Comparison of ENCODE assay signal across 1 cellular context in the genomic region with DNA sequence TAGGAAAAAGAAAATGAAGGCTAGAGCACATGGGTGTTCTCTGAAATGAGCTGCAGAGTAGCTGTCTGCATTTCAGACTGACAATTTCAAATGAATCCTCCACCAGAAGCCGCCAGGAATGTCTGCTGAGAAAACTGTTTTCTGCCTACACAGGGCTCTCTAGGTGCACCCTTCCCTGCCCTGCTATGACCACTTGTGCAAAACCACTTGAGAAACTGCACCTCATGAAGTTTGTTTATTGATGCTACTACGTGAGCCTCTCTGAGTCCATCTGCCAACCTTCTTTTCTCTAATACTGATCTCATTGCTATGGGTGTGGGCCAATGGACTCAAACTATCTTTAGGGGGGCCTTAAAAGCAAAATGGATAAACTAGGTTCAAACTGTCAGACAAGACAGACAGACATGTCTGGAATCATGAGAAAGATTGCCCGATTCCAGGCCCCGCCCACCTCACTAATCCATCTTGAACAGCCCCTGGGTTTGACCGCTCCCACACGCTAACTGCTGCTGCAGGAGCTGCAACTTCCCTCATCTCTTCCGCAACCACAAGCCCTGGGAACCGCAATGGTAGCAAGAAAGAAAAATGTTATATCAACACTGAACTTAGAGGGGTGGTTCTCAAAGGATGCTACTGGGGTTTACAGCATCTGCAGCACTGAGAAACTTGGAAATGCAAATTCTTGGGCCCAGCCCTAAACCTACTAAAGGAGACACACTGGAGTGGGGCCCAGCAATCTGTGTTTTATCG.
TF ChIP-seq lines count a peak whose summit lies in the region.

No MANE protein-coding gene starts in this region.

TF ChIP-seq in K562, 482 proteins besides CTCF, POLR2A, EP300 and RAD21 (continued from another document and continues in another):
- TF ChIP-seq, protein P1, sequence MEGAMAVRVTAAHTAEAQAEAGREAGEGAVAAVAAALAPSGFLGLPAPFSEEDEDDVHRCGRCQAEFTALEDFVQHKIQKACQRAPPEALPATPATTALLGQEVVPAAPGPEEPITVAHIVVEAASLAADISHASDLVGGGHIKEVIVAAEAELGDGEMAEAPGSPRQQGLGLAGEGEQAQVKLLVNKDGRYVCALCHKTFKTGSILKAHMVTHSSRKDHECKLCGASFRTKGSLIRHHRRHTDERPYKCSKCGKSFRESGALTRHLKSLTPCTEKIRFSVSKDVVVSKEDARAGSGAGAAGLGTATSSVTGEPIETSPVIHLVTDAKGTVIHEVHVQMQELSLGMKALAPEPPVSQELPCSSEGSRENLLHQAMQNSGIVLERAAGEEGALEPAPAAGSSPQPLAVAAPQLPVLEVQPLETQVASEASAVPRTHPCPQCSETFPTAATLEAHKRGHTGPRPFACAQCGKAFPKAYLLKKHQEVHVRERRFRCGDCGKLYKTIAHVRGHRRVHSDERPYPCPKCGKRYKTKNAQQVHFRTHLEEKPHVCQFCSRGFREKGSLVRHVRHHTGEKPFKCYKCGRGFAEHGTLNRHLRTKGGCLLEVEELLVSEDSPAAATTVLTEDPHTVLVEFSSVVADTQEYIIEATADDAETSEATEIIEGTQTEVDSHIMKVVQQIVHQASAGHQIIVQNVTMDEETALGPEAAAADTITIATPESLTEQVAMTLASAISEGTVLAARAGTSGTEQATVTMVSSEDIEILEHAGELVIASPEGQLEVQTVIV (CRISPR knock-in tag; IDR thresholded peaks at IDR 0.05; ENCODE audit: borderline replicate concordance) = no peak
- TF ChIP-seq, protein P2, sequence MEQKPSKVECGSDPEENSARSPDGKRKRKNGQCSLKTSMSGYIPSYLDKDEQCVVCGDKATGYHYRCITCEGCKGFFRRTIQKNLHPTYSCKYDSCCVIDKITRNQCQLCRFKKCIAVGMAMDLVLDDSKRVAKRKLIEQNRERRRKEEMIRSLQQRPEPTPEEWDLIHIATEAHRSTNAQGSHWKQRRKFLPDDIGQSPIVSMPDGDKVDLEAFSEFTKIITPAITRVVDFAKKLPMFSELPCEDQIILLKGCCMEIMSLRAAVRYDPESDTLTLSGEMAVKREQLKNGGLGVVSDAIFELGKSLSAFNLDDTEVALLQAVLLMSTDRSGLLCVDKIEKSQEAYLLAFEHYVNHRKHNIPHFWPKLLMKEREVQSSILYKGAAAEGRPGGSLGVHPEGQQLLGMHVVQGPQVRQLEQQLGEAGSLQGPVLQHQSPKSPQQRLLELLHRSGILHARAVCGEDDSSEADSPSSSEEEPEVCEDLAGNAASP (IDR thresholded peaks at IDR 0.05) = no peak
- TF ChIP-seq POU5F1 (IDR thresholded peaks at IDR 0.05; ENCODE audit: borderline replicate concordance, low read depth, low read length, partially characterized antibody) (no peak), RBM39 (optimal IDR thresholded peaks at IDR 0.05; ENCODE audit: low read depth, low read length) (no peak), POLR2H (tag; IDR thresholded peaks at IDR 0.05; ENCODE audit: low read depth) (no peak), ZNF668 (CRISPR knock-in tag; IDR thresholded peaks at IDR 0.05) (no peak), ARID1B (IDR thresholded peaks at IDR 0.05) (peak; percentile 86), CBX2 (IDR thresholded peaks at IDR 0.05; ENCODE audit: insufficient read depth, low read length, poor library complexity, severe bottlenecking) (no peak), PCBP2 (IDR thresholded peaks at IDR 0.05; ENCODE audit: low read depth, low read length, poor library complexity, severe bottlenecking) (no peak), ETS2 (tag; IDR thresholded peaks at IDR 0.05; ENCODE audit: borderline replicate concordance, poor library complexity, severe bottlenecking) (no peak), TARDBP (IDR thresholded peaks at IDR 0.05) (no peak), TAF15 (IDR thresholded peaks at IDR 0.05; ENCODE audit: low read depth, low read length) (no peak), CTBP1 (IDR thresholded peaks at IDR 0.05; ENCODE audit: borderline replicate concordance) (peak; percentile 63; the same call in 1 of the 2 replicates), SNIP1 (IDR thresholded peaks at IDR 0.05; ENCODE audit: low read depth) (no peak), FOXA1 (IDR thresholded peaks at IDR 0.05; ENCODE audit: borderline replicate concordance) (no peak), ATF1 (CRISPR knock-in tag; IDR thresholded peaks at IDR 0.05) (no peak), ATF1 (tag; IDR thresholded peaks at IDR 0.05) (no peak), KHSRP (IDR thresholded peaks at IDR 0.05) (no peak), ZNF764 (CRISPR knock-in tag; IDR thresholded peaks at IDR 0.05; ENCODE audit: low read depth) (no peak)
- TF ChIP-seq, protein P3, sequence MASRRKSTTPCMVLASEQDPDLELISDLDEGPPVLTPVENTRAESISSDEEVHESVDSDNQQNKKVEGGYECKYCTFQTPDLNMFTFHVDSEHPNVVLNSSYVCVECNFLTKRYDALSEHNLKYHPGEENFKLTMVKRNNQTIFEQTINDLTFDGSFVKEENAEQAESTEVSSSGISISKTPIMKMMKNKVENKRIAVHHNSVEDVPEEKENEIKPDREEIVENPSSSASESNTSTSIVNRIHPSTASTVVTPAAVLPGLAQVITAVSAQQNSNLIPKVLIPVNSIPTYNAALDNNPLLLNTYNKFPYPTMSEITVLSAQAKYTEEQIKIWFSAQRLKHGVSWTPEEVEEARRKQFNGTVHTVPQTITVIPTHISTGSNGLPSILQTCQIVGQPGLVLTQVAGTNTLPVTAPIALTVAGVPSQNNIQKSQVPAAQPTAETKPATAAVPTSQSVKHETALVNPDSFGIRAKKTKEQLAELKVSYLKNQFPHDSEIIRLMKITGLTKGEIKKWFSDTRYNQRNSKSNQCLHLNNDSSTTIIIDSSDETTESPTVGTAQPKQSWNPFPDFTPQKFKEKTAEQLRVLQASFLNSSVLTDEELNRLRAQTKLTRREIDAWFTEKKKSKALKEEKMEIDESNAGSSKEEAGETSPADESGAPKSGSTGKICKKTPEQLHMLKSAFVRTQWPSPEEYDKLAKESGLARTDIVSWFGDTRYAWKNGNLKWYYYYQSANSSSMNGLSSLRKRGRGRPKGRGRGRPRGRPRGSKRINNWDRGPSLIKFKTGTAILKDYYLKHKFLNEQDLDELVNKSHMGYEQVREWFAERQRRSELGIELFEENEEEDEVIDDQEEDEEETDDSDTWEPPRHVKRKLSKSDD (conservative IDR thresholded peaks at IDR 0.05; ENCODE audit: low read length) = no peak
- TF ChIP-seq, protein P4, sequence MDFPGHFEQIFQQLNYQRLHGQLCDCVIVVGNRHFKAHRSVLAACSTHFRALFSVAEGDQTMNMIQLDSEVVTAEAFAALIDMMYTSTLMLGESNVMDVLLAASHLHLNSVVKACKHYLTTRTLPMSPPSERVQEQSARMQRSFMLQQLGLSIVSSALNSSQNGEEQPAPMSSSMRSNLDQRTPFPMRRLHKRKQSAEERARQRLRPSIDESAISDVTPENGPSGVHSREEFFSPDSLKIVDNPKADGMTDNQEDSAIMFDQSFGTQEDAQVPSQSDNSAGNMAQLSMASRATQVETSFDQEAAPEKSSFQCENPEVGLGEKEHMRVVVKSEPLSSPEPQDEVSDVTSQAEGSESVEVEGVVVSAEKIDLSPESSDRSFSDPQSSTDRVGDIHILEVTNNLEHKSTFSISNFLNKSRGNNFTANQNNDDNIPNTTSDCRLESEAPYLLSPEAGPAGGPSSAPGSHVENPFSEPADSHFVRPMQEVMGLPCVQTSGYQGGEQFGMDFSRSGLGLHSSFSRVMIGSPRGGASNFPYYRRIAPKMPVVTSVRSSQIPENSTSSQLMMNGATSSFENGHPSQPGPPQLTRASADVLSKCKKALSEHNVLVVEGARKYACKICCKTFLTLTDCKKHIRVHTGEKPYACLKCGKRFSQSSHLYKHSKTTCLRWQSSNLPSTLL (IDR thresholded peaks at IDR 0.05) = no peak
- TF ChIP-seq, protein P5, sequence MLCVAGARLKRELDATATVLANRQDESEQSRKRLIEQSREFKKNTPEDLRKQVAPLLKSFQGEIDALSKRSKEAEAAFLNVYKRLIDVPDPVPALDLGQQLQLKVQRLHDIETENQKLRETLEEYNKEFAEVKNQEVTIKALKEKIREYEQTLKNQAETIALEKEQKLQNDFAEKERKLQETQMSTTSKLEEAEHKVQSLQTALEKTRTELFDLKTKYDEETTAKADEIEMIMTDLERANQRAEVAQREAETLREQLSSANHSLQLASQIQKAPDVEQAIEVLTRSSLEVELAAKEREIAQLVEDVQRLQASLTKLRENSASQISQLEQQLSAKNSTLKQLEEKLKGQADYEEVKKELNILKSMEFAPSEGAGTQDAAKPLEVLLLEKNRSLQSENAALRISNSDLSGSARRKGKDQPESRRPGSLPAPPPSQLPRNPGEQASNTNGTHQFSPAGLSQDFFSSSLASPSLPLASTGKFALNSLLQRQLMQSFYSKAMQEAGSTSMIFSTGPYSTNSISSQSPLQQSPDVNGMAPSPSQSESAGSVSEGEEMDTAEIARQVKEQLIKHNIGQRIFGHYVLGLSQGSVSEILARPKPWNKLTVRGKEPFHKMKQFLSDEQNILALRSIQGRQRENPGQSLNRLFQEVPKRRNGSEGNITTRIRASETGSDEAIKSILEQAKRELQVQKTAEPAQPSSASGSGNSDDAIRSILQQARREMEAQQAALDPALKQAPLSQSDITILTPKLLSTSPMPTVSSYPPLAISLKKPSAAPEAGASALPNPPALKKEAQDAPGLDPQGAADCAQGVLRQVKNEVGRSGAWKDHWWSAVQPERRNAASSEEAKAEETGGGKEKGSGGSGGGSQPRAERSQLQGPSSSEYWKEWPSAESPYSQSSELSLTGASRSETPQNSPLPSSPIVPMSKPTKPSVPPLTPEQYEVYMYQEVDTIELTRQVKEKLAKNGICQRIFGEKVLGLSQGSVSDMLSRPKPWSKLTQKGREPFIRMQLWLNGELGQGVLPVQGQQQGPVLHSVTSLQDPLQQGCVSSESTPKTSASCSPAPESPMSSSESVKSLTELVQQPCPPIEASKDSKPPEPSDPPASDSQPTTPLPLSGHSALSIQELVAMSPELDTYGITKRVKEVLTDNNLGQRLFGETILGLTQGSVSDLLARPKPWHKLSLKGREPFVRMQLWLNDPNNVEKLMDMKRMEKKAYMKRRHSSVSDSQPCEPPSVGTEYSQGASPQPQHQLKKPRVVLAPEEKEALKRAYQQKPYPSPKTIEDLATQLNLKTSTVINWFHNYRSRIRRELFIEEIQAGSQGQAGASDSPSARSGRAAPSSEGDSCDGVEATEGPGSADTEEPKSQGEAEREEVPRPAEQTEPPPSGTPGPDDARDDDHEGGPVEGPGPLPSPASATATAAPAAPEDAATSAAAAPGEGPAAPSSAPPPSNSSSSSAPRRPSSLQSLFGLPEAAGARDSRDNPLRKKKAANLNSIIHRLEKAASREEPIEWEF (CRISPR knock-in tag; IDR thresholded peaks at IDR 0.05) = no peak
- TF ChIP-seq, protein P6, sequence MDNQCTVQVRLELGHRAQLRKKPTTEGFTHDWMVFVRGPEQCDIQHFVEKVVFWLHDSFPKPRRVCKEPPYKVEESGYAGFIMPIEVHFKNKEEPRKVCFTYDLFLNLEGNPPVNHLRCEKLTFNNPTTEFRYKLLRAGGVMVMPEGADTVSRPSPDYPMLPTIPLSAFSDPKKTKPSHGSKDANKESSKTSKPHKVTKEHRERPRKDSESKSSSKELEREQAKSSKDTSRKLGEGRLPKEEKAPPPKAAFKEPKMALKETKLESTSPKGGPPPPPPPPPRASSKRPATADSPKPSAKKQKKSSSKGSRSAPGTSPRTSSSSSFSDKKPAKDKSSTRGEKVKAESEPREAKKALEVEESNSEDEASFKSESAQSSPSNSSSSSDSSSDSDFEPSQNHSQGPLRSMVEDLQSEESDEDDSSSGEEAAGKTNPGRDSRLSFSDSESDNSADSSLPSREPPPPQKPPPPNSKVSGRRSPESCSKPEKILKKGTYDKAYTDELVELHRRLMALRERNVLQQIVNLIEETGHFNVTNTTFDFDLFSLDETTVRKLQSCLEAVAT (IDR thresholded peaks at IDR 0.05) = peak in 1 of 2 experiments; percentile 84; a peak in 1 of 4 replicates
- TF ChIP-seq, protein P7, sequence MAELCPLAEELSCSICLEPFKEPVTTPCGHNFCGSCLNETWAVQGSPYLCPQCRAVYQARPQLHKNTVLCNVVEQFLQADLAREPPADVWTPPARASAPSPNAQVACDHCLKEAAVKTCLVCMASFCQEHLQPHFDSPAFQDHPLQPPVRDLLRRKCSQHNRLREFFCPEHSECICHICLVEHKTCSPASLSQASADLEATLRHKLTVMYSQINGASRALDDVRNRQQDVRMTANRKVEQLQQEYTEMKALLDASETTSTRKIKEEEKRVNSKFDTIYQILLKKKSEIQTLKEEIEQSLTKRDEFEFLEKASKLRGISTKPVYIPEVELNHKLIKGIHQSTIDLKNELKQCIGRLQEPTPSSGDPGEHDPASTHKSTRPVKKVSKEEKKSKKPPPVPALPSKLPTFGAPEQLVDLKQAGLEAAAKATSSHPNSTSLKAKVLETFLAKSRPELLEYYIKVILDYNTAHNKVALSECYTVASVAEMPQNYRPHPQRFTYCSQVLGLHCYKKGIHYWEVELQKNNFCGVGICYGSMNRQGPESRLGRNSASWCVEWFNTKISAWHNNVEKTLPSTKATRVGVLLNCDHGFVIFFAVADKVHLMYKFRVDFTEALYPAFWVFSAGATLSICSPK (IDR thresholded peaks at IDR 0.05; ENCODE audit: borderline replicate concordance) = no peak
